Comparison of ENCODE assay signal across 13 cellular contexts in the genomic region with DNA sequence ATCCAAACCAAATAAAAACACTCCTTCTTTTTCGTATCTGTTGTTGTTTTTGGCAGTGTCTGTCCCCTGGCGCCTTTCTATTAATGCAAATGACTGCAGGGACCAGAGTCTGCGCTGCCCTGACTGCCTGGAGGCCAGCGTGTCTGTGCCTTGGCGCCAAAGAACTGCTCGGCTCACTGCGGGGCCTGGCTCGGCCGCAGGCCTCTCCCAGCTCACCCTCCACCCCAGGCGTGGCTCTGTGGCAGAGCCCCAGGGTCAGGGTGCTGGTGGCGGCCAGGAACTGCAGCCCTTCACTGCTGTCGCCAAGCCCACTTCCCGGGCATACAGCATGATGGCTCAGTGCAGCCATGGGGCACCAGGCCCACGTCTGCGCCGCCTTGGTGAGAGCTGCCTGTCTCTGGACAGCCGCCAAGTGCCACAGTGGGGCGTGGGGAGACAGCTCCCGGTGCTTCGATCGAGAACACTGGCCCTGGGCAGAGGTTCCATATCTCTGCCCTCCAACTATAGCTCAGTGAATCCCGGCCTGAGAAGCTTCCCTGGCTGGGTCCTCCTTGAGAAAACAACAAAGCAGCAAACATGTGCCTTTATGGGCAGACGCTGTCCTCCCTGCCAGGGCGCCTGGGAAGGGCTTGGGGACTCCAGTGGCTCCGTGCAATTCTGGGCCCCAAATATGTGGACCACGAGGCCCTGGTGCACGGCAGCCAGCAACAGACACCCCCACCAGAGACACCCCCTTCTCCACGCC. TPM values are rescaled to one million over a fixed set of nuclear protein-coding genes. Genes with fewer than 3 reads are reported as not detected.
DNase-seq lines count a peak whose midpoint lies in the region; ATAC-seq and TF ChIP-seq lines count a peak whose summit lies in the region.
"Had no signal": no experiment of that assay in that cellular context is flagged by ENCODE, and none has a peak within 500 bp of the region (broad histone marks: within the 10 kb centered on the region; RNA-seq: fewer than 3 reads in every experiment).

No MANE protein-coding gene starts in this region.

- peaks cover 19% of the 10 kb centered on the region for H3K4me1 ChIP-seq in RWPE2 (ENCODE audit: insufficient read depth, poor library complexity, severe bottlenecking)
- peaks cover 0 to 43% (median 19%) of the 10 kb centered on the region in 12 donors for H3K4me1 ChIP-seq in heart left ventricle
- H3K4me1 ChIP-seq in psoas muscle, result peaks cover 20% of the 10 kb centered on the region

- ATAC-seq in RWPE2 (ENCODE audit: low read depth) (no peak; the same call in 2 of the 3 replicates), heart left ventricle (peak; percentile 72 to 78 (median 76)), psoas muscle (peak; percentile 21 to 72 (median 54)), GM21619 (IDR thresholded peaks at IDR 0.05; ENCODE audit: unreplicated experiment) (no peak)
- ATAC-seq: stimulated activated naive CD8-positive, alpha-beta T cell treated with anti-CD3 and anti-CD28 coated beads, Interleukin-15, Interleukin-2, amounts not matched to agents 100 U/mL and 50 U/mL, for 24 hours had no signal

- TF ChIP-seq POLR2A in heart left ventricle (IDR thresholded peaks at IDR 0.05), result no peak

- peak; percentile 41 for DNase-seq in D341Med (ENCODE audit: low spot score)
- DNase-seq in RWPE2 (ENCODE audit: low spot score), result no peak
- peak; percentile 63 to 86 (median 83) for DNase-seq in heart left ventricle
- peak in 1 of 2 donors; percentile 59 for DNase-seq in psoas muscle
- DNase-seq in dermis blood vessel endothelial cell, result no peak
- no peak for DNase-seq in dedifferentiated amniotic fluid mesenchymal stem cell (ENCODE audit: extremely low spot score)
- no peak for DNase-seq in stimulated activated CD4-positive, alpha-beta T cell treated with anti-CD3 and anti-CD28 coated beads, Interleukin-2, amount 100 ng/mL, for 24 hours
- DNase-seq: activated CD4-positive, alpha-beta T cell treated with anti-CD3 and anti-CD28 coated beads, Interleukin-2, amount 50 U/mL, for 1 hour; Kasumi-1; NCI-H69; stimulated activated naive CD8-positive, alpha-beta T cell treated with anti-CD3 and anti-CD28 coated beads, Interleukin-15, Interleukin-2, amounts not matched to agents 100 U/mL and 50 U/mL, for 24 hours had no signal

- no peak for TF ChIP-seq CTCF in RWPE2 (IDR thresholded peaks at IDR 0.05; ENCODE audit: poor library complexity, severe bottlenecking)
- TF ChIP-seq CTCF in heart left ventricle (IDR thresholded peaks at IDR 0.05), result peak in 5 of 12 donors; percentile 6 to 23 (median 18)
- no peak for TF ChIP-seq CTCF in psoas muscle (IDR thresholded peaks at IDR 0.05)

- H3K9me3 ChIP-seq in RWPE2 (ENCODE audit: severe bottlenecking) (no peaks in the 10 kb centered on the region), heart left ventricle (no peaks in the 10 kb centered on the region), psoas muscle (no peaks in the 10 kb centered on the region)

- H3K27ac ChIP-seq in RWPE2 (ENCODE audit: poor library complexity, severe bottlenecking) (peak overlapping the region; percentile 19), heart left ventricle (peak overlapping the region in 11 of 12 donors; percentile 41 to 70 (median 53)), psoas muscle (peak overlapping the region; percentile 16)

- no peaks in the 10 kb centered on the region for H3K27me3 ChIP-seq in RWPE2 (ENCODE audit: insufficient read depth, poor library complexity, severe bottlenecking)
- H3K27me3 ChIP-seq in heart left ventricle, result no peaks in the 10 kb centered on the region
- H3K27me3 ChIP-seq in psoas muscle (ENCODE audit: insufficient read depth in 3 of 3, low read length in 2 of 3), result no peaks in the 10 kb centered on the region

- H3K36me3 ChIP-seq in RWPE2 (ENCODE audit: low read depth) (peaks cover 67% of the 10 kb centered on the region), heart left ventricle (peaks cover 0 to 63% (median 39%) of the 10 kb centered on the region in 9 donors), psoas muscle (ENCODE audit: insufficient read depth in 1 of 2, low read depth in 1 of 2) (peaks cover 0 to 46% of the 10 kb centered on the region in 2 donors)

- intact Hi-C loops in heart left ventricle (cut with DNase I), result loop anchor here in 1 of 10 donors (5.0 kb wide), 1 partner anchor 394 kb away; no protein-coding TSS in a partner anchor
- intact Hi-C loops in psoas muscle (cut with DNase I), result no loop called here

- H3K4me3 ChIP-seq in RWPE2 (ENCODE audit: severe bottlenecking) (no peak overlapping the region), heart left ventricle (no peak overlapping the region), psoas muscle (no peak overlapping the region)

- 36 to 54% (median 52%) methylated on average over 20 to 28 of the region's 28 CpGs for whole genome bisulfite sequencing in heart left ventricle, 4 donors
- WGBS in psoas muscle, 3 donors, result 59 to 72% (median 64%) methylated on average over 28 of the region's 28 CpGs

RNA-seq across cellular contexts. Expression of a gene that starts 11.1 kb away (rescaled TPM):
- total RNA-seq in heart left ventricle, result 10 to 100 TPM; 20.4 to 43.7 (median 24.1) TPM
- polyA plus RNA-seq in heart left ventricle, result 10 to 100 TPM in 1 of 2 donors, 1 to 10 TPM in 1; 5.1 to 46.2 TPM
- total RNA-seq in psoas muscle, result 10 to 100 TPM; 19.1 to 27.7 (median 21.0) TPM
- 10 to 100 TPM; 10.2 to 34.3 (median 29.5) TPM for polyA plus RNA-seq in psoas muscle
- total RNA-seq in dermis blood vessel endothelial cell, result 64.8 and 97.3 TPM in 2 replicates

RNA-seq across cellular contexts. Expression of a gene that starts 18.8 kb away (rescaled TPM):
- 1,000 to 10,000 TPM in 1 of 9 donors, 100 to 1,000 TPM in 8; 250 to 1,343 (median 688) TPM for total RNA-seq in heart left ventricle
- polyA plus RNA-seq in heart left ventricle, result 100 to 1,000 TPM; 178 to 363 TPM
- total RNA-seq in psoas muscle, result 10 to 100 TPM; 12.9 to 35.5 (median 22.0) TPM
- 10 to 100 TPM in 1 of 3 donors, 1 to 10 TPM in 2; 8.9 to 14.9 (median 8.9) TPM for polyA plus RNA-seq in psoas muscle
- 3.5 and 7.5 TPM in 2 replicates for total RNA-seq in dermis blood vessel endothelial cell

RNA-seq across cellular contexts. Expression of a gene that starts 25.5 kb away (rescaled TPM):
- total RNA-seq in heart left ventricle (100 to 1,000 TPM in 4 of 9 donors, 10 to 100 TPM in 5; 37.0 to 406 (median 66.2) TPM), psoas muscle (10 to 100 TPM; 10.5 to 22.8 (median 16.9) TPM), dermis blood vessel endothelial cell (14.6 and 16.9 TPM in 2 replicates)
- polyA plus RNA-seq in heart left ventricle (100 to 1,000 TPM in 1 of 2 donors, 10 to 100 TPM in 1; 85.5 to 189 TPM), psoas muscle (10 to 100 TPM; 12.2 to 22.6 (median 16.4) TPM)
- total RNA-seq: activated naive CD4-positive, alpha-beta T cell treated with anti-CD3 and anti-CD28 coated beads, Interleukin-2, amount 50 U/mL, for 72 hours had no signal

Comparison
In these comparisons a context has a peak if more than half of its experiments do, and no peak if none do; other contexts are left out.
1. DNase-seq: peak in D341Med (single experiment) and heart left ventricle (5 of 5); none in RWPE2 (single experiment), dermis blood vessel endothelial cell (single experiment), dedifferentiated amniotic fluid mesenchymal stem cell (single experiment) and stimulated activated CD4-positive, alpha-beta T cell treated with anti-CD3 and anti-CD28 coated beads, Interleukin-2, amount 100 ng/mL, for 24 hours (0 of 2).
2. ATAC-seq: peak in heart left ventricle (4 of 4) and psoas muscle (4 of 4); none in RWPE2 (single experiment) and GM21619 (single experiment).
3. RNA of a gene that starts 18.8 kb away (total RNA-seq): 250 to 1,343 TPM in heart left ventricle; 12.9 to 35.5 TPM in psoas muscle and 3.5 to 7.5 TPM in dermis blood vessel endothelial cell; every median in the first group is over 4 times any median in the second.
4. Peak in every context shown above with its lines, with median percentiles within 50 percentile points of each other: H3K27ac ChIP-seq.